1 cellular context compared by ENCODE assay signal in the genomic region with DNA sequence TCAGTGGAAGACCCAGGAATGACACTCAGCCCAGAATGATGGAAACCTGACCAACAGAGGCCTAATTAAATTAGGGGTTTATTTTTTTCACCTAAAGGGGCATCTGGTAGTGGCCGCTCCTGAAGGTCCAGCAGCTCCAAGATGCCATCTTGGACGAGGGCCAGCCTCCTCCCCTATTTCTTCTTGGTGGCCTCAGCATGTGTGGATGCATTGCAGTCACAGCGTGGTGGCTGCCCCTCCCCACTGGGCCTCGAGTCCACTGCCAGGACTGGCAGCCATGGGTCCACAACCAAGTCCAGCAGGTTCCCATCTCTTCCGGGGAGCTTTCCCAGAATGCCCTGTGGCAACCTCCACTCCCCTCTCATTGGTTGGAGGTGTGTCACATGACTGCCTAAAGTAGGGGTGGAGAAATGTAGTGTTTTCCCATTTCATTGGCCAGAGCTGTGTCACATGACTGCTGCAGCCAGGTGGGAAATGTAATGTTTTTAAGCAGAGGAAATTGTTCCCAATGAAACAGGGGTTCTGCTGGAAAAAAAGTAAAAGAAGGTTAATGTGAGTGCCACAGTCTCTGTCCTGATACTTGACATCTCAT.
TF ChIP-seq lines count a peak whose summit lies in the region.

No MANE protein-coding gene starts in this region.

TF ChIP-seq in SK-N-SH, 30 proteins besides CTCF, POLR2A, EP300 and RAD21 (continued from another document):
- TF ChIP-seq, protein P1, sequence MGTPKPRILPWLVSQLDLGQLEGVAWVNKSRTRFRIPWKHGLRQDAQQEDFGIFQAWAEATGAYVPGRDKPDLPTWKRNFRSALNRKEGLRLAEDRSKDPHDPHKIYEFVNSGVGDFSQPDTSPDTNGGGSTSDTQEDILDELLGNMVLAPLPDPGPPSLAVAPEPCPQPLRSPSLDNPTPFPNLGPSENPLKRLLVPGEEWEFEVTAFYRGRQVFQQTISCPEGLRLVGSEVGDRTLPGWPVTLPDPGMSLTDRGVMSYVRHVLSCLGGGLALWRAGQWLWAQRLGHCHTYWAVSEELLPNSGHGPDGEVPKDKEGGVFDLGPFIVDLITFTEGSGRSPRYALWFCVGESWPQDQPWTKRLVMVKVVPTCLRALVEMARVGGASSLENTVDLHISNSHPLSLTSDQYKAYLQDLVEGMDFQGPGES (IDR thresholded peaks at IDR 0.05; ENCODE audit: low read depth, low read length), result no peak
- TF ChIP-seq SIN3A (IDR thresholded peaks at IDR 0.05; ENCODE audit: borderline replicate concordance, low read depth, low read length) (no peak), RCOR1 (IDR thresholded peaks at IDR 0.05; ENCODE audit: low read length) (no peak), GATA2 (CRISPR knock-in tag; IDR thresholded peaks at IDR 0.05) (no peak)
- TF ChIP-seq, protein P2, sequence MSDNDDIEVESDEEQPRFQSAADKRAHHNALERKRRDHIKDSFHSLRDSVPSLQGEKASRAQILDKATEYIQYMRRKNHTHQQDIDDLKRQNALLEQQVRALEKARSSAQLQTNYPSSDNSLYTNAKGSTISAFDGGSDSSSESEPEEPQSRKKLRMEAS (IDR thresholded peaks at IDR 0.05; ENCODE audit: low read depth), result no peak
